35 cellular contexts compared by ENCODE assay signal in the genomic region with DNA sequence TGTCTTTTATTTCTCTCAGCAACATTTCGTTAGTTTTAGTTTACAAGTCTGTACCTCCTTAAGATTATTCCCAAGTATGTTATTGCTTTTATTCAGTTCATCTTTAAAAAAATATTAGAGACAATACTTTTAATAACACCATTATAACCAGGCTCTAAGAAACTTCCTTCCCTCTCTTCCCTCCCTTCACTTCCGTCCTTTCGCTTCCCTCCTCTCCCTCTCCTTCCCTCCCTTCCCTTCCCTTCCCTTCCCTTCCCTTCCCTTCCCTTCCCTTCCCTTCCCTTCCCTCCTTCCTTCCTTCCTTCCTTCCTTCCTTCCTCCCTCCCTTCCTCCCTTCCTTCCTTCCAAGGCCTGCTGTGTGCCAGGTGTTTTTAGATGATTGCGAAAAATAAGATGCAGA. TPM values are rescaled to one million over a fixed set of nuclear protein-coding genes. Genes with fewer than 3 reads are reported as not detected.
"Had no signal": no experiment of that assay in that cellular context is flagged by ENCODE, and none has a peak within 500 bp of the region (broad histone marks: within the 10 kb centered on the region; RNA-seq: fewer than 3 reads in every experiment).

No MANE protein-coding gene starts in this region.

- DNase-seq: activated B cell treated with CpG ODN at 0.5 μM for 24 hours; activated CD4-positive, alpha-beta memory T cell treated with anti-CD3 and anti-CD28 coated beads for 36 hours; activated CD4-positive, alpha-beta T cell treated with anti-CD3 and anti-CD28 coated beads for 4 hours; activated CD4-positive, alpha-beta T cell treated with anti-CD3 and anti-CD28 coated beads, Interleukin-2, amount 10 ng/mL, durations not matched to agents 24 days and 14 days; activated CD4-positive, alpha-beta T cell treated with anti-CD3 and anti-CD28 coated beads, Interleukin-2, amount 50 U/mL, for 1 hour; activated CD4-positive, alpha-beta T cell treated with anti-CD3 and anti-CD28 coated beads, Interleukin-2, amount 50 U/mL, for 4 hours; activated CD4-positive, CD25-positive, alpha-beta regulatory T cell treated with anti-CD3 and anti-CD28 coated beads, Interleukin-2, amount 50 U/mL, for 72 hours; activated CD8-positive, alpha-beta memory T cell treated with anti-CD3 and anti-CD28 coated beads, Interleukin-2, amount 50 U/mL, for 4 hours; activated CD8-positive, alpha-beta T cell treated with anti-CD3 and anti-CD28 coated beads for 36 hours; activated effector memory CD4-positive, alpha-beta T cell treated with Interleukin-2 at 50 U/mL for 16 hours; activated gamma-delta T cell; activated naive CD4-positive, alpha-beta T cell treated with anti-CD3 and anti-CD28 coated beads, Interleukin-2, amount 10 ng/mL, durations not matched to agents 7 days and 5 days; activated naive CD4-positive, alpha-beta T cell treated with Interleukin-2 at 50 U/mL for 16 hours; activated naive CD8-positive, alpha-beta T cell treated with anti-CD3 and anti-CD28 coated beads, Interleukin-2, amount 10 ng/mL, durations not matched to agents 7 days and 5 days; activated naive CD8-positive, alpha-beta T cell treated with anti-CD3 and anti-CD28 coated beads, Interleukin-2, amount 50 U/mL, for 24 hours; activated T-cell treated with anti-CD3 and anti-CD28 coated beads, Interleukin-2, amount 50 U/mL, for 24 hours; activated T-cell treated with anti-CD3 and anti-CD28 coated beads, Interleukin-2, amount 50 U/mL, for 48 hours; amygdala; anterior cingulate cortex; caudate nucleus; cerebellar nuclear complex; T-helper 2 cell; T-helper 9 cell had no signal

- H3K36me3 ChIP-seq: ascending aorta, cardiac muscle cell had no signal

- H3K9me3 Mint-ChIP-seq: activated B cell treated with CpG ODN at 0.5 μM for 24 hours; activated CD4-positive, alpha-beta memory T cell treated with anti-CD3 and anti-CD28 coated beads for 36 hours; activated CD8-positive, alpha-beta T cell treated with anti-CD3 and anti-CD28 coated beads for 36 hours; activated naive CD4-positive, alpha-beta T cell treated with anti-CD3 and anti-CD28 coated beads, Interleukin-2, amount 50 U/mL, for 24 hours; activated naive CD8-positive, alpha-beta T cell treated with anti-CD3 and anti-CD28 coated beads, Interleukin-2, amount 10 ng/mL, durations not matched to agents 7 days and 5 days had no signal

- H3K36me3 Mint-ChIP-seq: activated CD4-positive, alpha-beta memory T cell treated with anti-CD3 and anti-CD28 coated beads for 36 hours; activated naive CD4-positive, alpha-beta T cell treated with anti-CD3 and anti-CD28 coated beads, Interleukin-2, amount 10 ng/mL, durations not matched to agents 7 days and 5 days; activated naive CD4-positive, alpha-beta T cell treated with anti-CD3 and anti-CD28 coated beads, Interleukin-2, amount 50 U/mL, for 24 hours; activated naive CD8-positive, alpha-beta T cell; activated naive CD8-positive, alpha-beta T cell treated with anti-CD3 and anti-CD28 coated beads, Interleukin-2, amount 10 ng/mL, durations not matched to agents 7 days and 5 days; brain had no signal

- FAIRE-seq: bronchial epithelial cell, TTC549 had no signal

- H3K4me1 Mint-ChIP-seq: activated CD4-positive, alpha-beta T cell treated with anti-CD3 and anti-CD28 coated beads, Interleukin-2, amount 10 ng/mL, durations not matched to agents 24 days and 14 days; activated naive CD4-positive, alpha-beta T cell treated with anti-CD3 and anti-CD28 coated beads, Interleukin-2, amount 10 ng/mL, durations not matched to agents 7 days and 5 days; activated naive CD4-positive, alpha-beta T cell treated with anti-CD3 and anti-CD28 coated beads, Interleukin-2, amount 50 U/mL, for 24 hours had no signal

- H3K27ac Mint-ChIP-seq: activated B cell treated with CpG ODN at 0.5 μM for 24 hours; activated CD4-positive, alpha-beta memory T cell treated with anti-CD3 and anti-CD28 coated beads for 36 hours; activated CD4-positive, alpha-beta T cell treated with anti-CD3 and anti-CD28 coated beads, Interleukin-2, amount 10 ng/mL, durations not matched to agents 24 days and 14 days; activated CD8-positive, alpha-beta T cell treated with anti-CD3 and anti-CD28 coated beads for 36 hours; activated naive CD4-positive, alpha-beta T cell treated with anti-CD3 and anti-CD28 coated beads, Interleukin-2, amount 10 ng/mL, durations not matched to agents 7 days and 5 days; activated naive CD4-positive, alpha-beta T cell treated with anti-CD3 and anti-CD28 coated beads, Interleukin-2, amount 50 U/mL, for 24 hours; activated naive CD8-positive, alpha-beta T cell; activated naive CD8-positive, alpha-beta T cell treated with anti-CD3 and anti-CD28 coated beads, Interleukin-2, amount 10 ng/mL, durations not matched to agents 7 days and 5 days; activated naive CD8-positive, alpha-beta T cell treated with anti-CD3 and anti-CD28 coated beads, Interleukin-2, amount 50 U/mL, for 24 hours; activated T-cell treated with anti-CD3 and anti-CD28 coated beads, Interleukin-2, amount 50 U/mL, for 24 hours; activated T-helper 2 cell treated with anti-CD3 and anti-CD28 coated beads, Interferon-gamma antibody, Interleukin-2, Interleukin-4, amounts not matched to agents 10 μg/mL and 5 μg/mL and 100 μg/mL, durations not matched to agents 14 hours and 24 hours and 36 hours; brain; T-helper 1 cell treated with Interleukin-12 subunit alpha and Interleukin-12 subunit beta and Interleukin-4 antibody, amounts not matched to agents 30 μg/mL and 1 μg/mL, for 36 hours; T-helper 2 cell treated with Interferon-gamma antibody and Interleukin-4, amounts not matched to agents 5 μg/mL and 100 μg/mL, for 36 hours had no signal

- H3K27me3 ChIP-seq: ascending aorta, cardiac muscle cell had no signal

- H3K27ac ChIP-seq: ascending aorta, cardiac muscle cell, VCaP had no signal

- H3K4me3 Mint-ChIP-seq: activated B cell treated with CpG ODN at 0.5 μM for 24 hours; activated CD4-positive, alpha-beta memory T cell treated with anti-CD3 and anti-CD28 coated beads for 36 hours; activated CD4-positive, alpha-beta T cell treated with anti-CD3 and anti-CD28 coated beads, Interleukin-2, amount 10 ng/mL, durations not matched to agents 24 days and 14 days; activated CD8-positive, alpha-beta T cell treated with anti-CD3 and anti-CD28 coated beads for 36 hours; activated naive CD4-positive, alpha-beta T cell treated with anti-CD3 and anti-CD28 coated beads, Interleukin-2, amount 10 ng/mL, durations not matched to agents 7 days and 5 days; activated naive CD4-positive, alpha-beta T cell treated with anti-CD3 and anti-CD28 coated beads, Interleukin-2, amount 50 U/mL, for 24 hours; activated naive CD8-positive, alpha-beta T cell; activated naive CD8-positive, alpha-beta T cell treated with anti-CD3 and anti-CD28 coated beads, Interleukin-2, amount 10 ng/mL, durations not matched to agents 7 days and 5 days; activated naive CD8-positive, alpha-beta T cell treated with anti-CD3 and anti-CD28 coated beads, Interleukin-2, amount 50 U/mL, for 24 hours; activated T-cell treated with anti-CD3 and anti-CD28 coated beads, Interleukin-2, amount 50 U/mL, for 24 hours; brain; central memory CD8-positive, alpha-beta T cell; T-helper 1 cell treated with Interleukin-12 subunit alpha and Interleukin-12 subunit beta and Interleukin-4 antibody, amounts not matched to agents 30 μg/mL and 1 μg/mL, for 36 hours; T-helper 2 cell treated with Interferon-gamma antibody and Interleukin-4, amounts not matched to agents 5 μg/mL and 100 μg/mL, for 36 hours had no signal

- H3K9me3 ChIP-seq: ascending aorta had no signal

- H3K4me1 ChIP-seq: ascending aorta had no signal

- H3K4me3 ChIP-seq: ascending aorta, cardiac muscle cell had no signal

- H3K27me3 Mint-ChIP-seq: activated B cell treated with CpG ODN at 0.5 μM for 24 hours; activated CD4-positive, alpha-beta memory T cell treated with anti-CD3 and anti-CD28 coated beads for 36 hours; activated CD4-positive, alpha-beta T cell treated with anti-CD3 and anti-CD28 coated beads, Interleukin-2, amount 10 ng/mL, durations not matched to agents 24 days and 14 days; activated CD8-positive, alpha-beta T cell treated with anti-CD3 and anti-CD28 coated beads for 36 hours; activated naive CD4-positive, alpha-beta T cell treated with anti-CD3 and anti-CD28 coated beads, Interleukin-2, amount 10 ng/mL, durations not matched to agents 7 days and 5 days; activated naive CD4-positive, alpha-beta T cell treated with anti-CD3 and anti-CD28 coated beads, Interleukin-2, amount 50 U/mL, for 24 hours; activated naive CD8-positive, alpha-beta T cell; activated naive CD8-positive, alpha-beta T cell treated with anti-CD3 and anti-CD28 coated beads, Interleukin-2, amount 10 ng/mL, durations not matched to agents 7 days and 5 days; activated naive CD8-positive, alpha-beta T cell treated with anti-CD3 and anti-CD28 coated beads, Interleukin-2, amount 50 U/mL, for 24 hours; activated T-cell treated with anti-CD3 and anti-CD28 coated beads, Interleukin-2, amount 50 U/mL, for 24 hours; brain; central memory CD8-positive, alpha-beta T cell had no signal

- ATAC-seq: activated CD8-positive, alpha-beta T cell treated with anti-CD3 and anti-CD28 coated beads for 36 hours; activated naive CD8-positive, alpha-beta T cell treated with anti-CD3 and anti-CD28 coated beads, Interleukin-2, amount 50 U/mL, for 24 hours had no signal

RNA-seq across cellular contexts. Expression of a gene that starts 58.1 kb away (rescaled TPM):
- total RNA-seq: activated B cell treated with CpG ODN at 0.5 μM for 24 hours had no signal
